In the genomic region with DNA sequence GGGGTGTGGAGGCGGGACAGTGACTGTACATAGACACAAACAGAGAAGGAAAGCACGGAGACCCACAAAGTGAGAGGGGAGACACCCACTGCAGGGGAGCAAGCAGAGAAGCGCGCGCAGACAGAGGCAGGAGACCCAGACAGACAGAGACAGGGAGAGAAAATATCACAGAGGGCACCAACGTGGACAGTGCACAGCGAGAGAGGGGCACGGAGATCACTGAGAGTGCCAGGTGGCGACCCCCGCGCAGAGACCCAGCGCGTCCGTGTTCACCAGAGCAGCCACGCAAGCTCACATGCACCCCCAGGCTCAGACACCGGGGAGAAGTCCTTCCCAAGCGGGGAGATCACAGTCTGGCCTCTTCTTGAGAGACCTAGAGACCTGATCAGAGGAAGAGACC, we compare ENCODE assay signal across 1 cellular context.
TF ChIP-seq lines count a peak whose summit lies in the region.

No MANE protein-coding gene starts in this region.

TF ChIP-seq in H1, 55 proteins besides CTCF, POLR2A, EP300 and RAD21:
- TF ChIP-seq BCL11A (IDR thresholded peaks at IDR 0.05; ENCODE audit: low read depth in 2 of 2, low read length in 2 of 2), result no peak
- no peak for TF ChIP-seq FOSL1 (IDR thresholded peaks at IDR 0.05; ENCODE audit: insufficient read depth, low read depth, low read length)
- TF ChIP-seq, protein P1, sequence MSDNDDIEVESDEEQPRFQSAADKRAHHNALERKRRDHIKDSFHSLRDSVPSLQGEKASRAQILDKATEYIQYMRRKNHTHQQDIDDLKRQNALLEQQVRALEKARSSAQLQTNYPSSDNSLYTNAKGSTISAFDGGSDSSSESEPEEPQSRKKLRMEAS (IDR thresholded peaks at IDR 0.05), result no peak
- TF ChIP-seq RBBP5 (IDR thresholded peaks at IDR 0.05; ENCODE audit: borderline replicate concordance, low read depth, low read length), result no peak
- TF ChIP-seq NANOG (IDR thresholded peaks at IDR 0.05; ENCODE audit: insufficient read depth, low read depth, low read length, poor library complexity, severe bottlenecking), result no peak
- TF ChIP-seq KDM5A (IDR thresholded peaks at IDR 0.05; ENCODE audit: low read length), result no peak
- no peak for TF ChIP-seq SAP30 (IDR thresholded peaks at IDR 0.05; ENCODE audit: insufficient read depth, insufficient replicate concordance, low read length)
- no peak for TF ChIP-seq RFX5 (IDR thresholded peaks at IDR 0.05; ENCODE audit: borderline replicate concordance, low read depth, low read length)
- TF ChIP-seq, protein P2, sequence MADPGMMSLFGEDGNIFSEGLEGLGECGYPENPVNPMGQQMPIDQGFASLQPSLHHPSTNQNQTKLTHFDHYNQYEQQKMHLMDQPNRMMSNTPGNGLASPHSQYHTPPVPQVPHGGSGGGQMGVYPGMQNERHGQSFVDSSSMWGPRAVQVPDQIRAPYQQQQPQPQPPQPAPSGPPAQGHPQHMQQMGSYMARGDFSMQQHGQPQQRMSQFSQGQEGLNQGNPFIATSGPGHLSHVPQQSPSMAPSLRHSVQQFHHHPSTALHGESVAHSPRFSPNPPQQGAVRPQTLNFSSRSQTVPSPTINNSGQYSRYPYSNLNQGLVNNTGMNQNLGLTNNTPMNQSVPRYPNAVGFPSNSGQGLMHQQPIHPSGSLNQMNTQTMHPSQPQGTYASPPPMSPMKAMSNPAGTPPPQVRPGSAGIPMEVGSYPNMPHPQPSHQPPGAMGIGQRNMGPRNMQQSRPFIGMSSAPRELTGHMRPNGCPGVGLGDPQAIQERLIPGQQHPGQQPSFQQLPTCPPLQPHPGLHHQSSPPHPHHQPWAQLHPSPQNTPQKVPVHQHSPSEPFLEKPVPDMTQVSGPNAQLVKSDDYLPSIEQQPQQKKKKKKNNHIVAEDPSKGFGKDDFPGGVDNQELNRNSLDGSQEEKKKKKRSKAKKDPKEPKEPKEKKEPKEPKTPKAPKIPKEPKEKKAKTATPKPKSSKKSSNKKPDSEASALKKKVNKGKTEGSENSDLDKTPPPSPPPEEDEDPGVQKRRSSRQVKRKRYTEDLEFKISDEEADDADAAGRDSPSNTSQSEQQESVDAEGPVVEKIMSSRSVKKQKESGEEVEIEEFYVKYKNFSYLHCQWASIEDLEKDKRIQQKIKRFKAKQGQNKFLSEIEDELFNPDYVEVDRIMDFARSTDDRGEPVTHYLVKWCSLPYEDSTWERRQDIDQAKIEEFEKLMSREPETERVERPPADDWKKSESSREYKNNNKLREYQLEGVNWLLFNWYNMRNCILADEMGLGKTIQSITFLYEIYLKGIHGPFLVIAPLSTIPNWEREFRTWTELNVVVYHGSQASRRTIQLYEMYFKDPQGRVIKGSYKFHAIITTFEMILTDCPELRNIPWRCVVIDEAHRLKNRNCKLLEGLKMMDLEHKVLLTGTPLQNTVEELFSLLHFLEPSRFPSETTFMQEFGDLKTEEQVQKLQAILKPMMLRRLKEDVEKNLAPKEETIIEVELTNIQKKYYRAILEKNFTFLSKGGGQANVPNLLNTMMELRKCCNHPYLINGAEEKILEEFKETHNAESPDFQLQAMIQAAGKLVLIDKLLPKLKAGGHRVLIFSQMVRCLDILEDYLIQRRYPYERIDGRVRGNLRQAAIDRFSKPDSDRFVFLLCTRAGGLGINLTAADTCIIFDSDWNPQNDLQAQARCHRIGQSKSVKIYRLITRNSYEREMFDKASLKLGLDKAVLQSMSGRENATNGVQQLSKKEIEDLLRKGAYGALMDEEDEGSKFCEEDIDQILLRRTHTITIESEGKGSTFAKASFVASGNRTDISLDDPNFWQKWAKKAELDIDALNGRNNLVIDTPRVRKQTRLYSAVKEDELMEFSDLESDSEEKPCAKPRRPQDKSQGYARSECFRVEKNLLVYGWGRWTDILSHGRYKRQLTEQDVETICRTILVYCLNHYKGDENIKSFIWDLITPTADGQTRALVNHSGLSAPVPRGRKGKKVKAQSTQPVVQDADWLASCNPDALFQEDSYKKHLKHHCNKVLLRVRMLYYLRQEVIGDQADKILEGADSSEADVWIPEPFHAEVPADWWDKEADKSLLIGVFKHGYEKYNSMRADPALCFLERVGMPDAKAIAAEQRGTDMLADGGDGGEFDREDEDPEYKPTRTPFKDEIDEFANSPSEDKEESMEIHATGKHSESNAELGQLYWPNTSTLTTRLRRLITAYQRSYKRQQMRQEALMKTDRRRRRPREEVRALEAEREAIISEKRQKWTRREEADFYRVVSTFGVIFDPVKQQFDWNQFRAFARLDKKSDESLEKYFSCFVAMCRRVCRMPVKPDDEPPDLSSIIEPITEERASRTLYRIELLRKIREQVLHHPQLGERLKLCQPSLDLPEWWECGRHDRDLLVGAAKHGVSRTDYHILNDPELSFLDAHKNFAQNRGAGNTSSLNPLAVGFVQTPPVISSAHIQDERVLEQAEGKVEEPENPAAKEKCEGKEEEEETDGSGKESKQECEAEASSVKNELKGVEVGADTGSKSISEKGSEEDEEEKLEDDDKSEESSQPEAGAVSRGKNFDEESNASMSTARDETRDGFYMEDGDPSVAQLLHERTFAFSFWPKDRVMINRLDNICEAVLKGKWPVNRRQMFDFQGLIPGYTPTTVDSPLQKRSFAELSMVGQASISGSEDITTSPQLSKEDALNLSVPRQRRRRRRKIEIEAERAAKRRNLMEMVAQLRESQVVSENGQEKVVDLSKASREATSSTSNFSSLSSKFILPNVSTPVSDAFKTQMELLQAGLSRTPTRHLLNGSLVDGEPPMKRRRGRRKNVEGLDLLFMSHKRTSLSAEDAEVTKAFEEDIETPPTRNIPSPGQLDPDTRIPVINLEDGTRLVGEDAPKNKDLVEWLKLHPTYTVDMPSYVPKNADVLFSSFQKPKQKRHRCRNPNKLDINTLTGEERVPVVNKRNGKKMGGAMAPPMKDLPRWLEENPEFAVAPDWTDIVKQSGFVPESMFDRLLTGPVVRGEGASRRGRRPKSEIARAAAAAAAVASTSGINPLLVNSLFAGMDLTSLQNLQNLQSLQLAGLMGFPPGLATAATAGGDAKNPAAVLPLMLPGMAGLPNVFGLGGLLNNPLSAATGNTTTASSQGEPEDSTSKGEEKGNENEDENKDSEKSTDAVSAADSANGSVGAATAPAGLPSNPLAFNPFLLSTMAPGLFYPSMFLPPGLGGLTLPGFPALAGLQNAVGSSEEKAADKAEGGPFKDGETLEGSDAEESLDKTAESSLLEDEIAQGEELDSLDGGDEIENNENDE (IDR thresholded peaks at IDR 0.05; ENCODE audit: insufficient replicate concordance, low read length), result no peak
- TF ChIP-seq RXRA (IDR thresholded peaks at IDR 0.05; ENCODE audit: insufficient read depth, low read depth, low read length), result no peak
- TF ChIP-seq, protein P3, sequence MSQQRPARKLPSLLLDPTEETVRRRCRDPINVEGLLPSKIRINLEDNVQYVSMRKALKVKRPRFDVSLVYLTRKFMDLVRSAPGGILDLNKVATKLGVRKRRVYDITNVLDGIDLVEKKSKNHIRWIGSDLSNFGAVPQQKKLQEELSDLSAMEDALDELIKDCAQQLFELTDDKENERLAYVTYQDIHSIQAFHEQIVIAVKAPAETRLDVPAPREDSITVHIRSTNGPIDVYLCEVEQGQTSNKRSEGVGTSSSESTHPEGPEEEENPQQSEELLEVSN (IDR thresholded peaks at IDR 0.05), result no peak
- TF ChIP-seq, protein P4, sequence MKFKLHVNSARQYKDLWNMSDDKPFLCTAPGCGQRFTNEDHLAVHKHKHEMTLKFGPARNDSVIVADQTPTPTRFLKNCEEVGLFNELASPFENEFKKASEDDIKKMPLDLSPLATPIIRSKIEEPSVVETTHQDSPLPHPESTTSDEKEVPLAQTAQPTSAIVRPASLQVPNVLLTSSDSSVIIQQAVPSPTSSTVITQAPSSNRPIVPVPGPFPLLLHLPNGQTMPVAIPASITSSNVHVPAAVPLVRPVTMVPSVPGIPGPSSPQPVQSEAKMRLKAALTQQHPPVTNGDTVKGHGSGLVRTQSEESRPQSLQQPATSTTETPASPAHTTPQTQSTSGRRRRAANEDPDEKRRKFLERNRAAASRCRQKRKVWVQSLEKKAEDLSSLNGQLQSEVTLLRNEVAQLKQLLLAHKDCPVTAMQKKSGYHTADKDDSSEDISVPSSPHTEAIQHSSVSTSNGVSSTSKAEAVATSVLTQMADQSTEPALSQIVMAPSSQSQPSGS (IDR thresholded peaks at IDR 0.05; ENCODE audit: low read length), result no peak
- no peak for TF ChIP-seq KDM4A (IDR thresholded peaks at IDR 0.05; ENCODE audit: low read depth, low read length, severe bottlenecking)
- TF ChIP-seq TAF7 (optimal IDR thresholded peaks at IDR 0.05; ENCODE audit: borderline replicate concordance, low read depth, low read length), result no peak
- TF ChIP-seq ASH2L (IDR thresholded peaks at IDR 0.05; ENCODE audit: low read length), result no peak
- TF ChIP-seq POU5F1 (IDR thresholded peaks at IDR 0.05; ENCODE audit: low read depth, low read length), result no peak
- no peak for TF ChIP-seq BACH1 (IDR thresholded peaks at IDR 0.05; ENCODE audit: low read length)
- no peak for TF ChIP-seq BRCA1 (IDR thresholded peaks at IDR 0.05; ENCODE audit: low read depth, low read length)
